ENCODE assay signal across 12 cellular contexts in genomic region chr5:52811067-52811749, GRCh38. TPM values are rescaled to one million over a fixed set of nuclear protein-coding genes. Genes with fewer than 3 reads are reported as not detected.
A peak's percentile ranks its signal among the peaks of the same experiment; 100 is the strongest.
DNase-seq lines count a peak whose midpoint lies in the region; ATAC-seq and TF ChIP-seq lines count a peak whose summit lies in the region.
"Had no signal": no experiment of that assay in that cellular context is flagged by ENCODE, and none has a peak within 500 bp of the region (broad histone marks: within the 10 kb centered on the region; RNA-seq: fewer than 3 reads in every experiment).

No MANE protein-coding gene starts in this region.

- no peaks in the 10 kb centered on the region for H3K9me3 ChIP-seq in upper lobe of left lung

- no peak overlapping the region for H3K4me3 Mint-ChIP-seq in activated naive CD8-positive, alpha-beta T cell treated with anti-CD3 and anti-CD28 coated beads, Interleukin-2, amount 50 U/mL, for 24 hours
- no peak overlapping the region for H3K4me3 Mint-ChIP-seq in activated naive CD8-positive, alpha-beta T cell treated with anti-CD3 and anti-CD28 coated beads for 36 hours
- H3K4me3 Mint-ChIP-seq: B cell; stimulated activated naive B cell treated with anti-CD40 and anti-IgM and Interleukin-4, amounts not matched to agents 10 μg/mL and 1 μg/mL and 100 μg/mL, for 72 hours had no signal

- peaks cover 12% of the 10 kb centered on the region for H3K4me1 Mint-ChIP-seq in activated naive CD8-positive, alpha-beta T cell treated with anti-CD3 and anti-CD28 coated beads, Interleukin-2, amount 50 U/mL, for 24 hours
- peaks cover 5% of the 10 kb centered on the region for H3K4me1 Mint-ChIP-seq in activated naive CD8-positive, alpha-beta T cell treated with anti-CD3 and anti-CD28 coated beads for 36 hours
- H3K4me1 Mint-ChIP-seq: B cell had no signal

- H3K27me3 ChIP-seq in upper lobe of left lung, result no peaks in the 10 kb centered on the region

- 64 to 72% methylated on average over 3 of the region's 3 CpGs for WGBS in upper lobe of left lung, 2 donors

- H3K27me3 Mint-ChIP-seq in activated naive CD8-positive, alpha-beta T cell treated with anti-CD3 and anti-CD28 coated beads, Interleukin-2, amount 50 U/mL, for 24 hours, result no peaks in the 10 kb centered on the region
- no peaks in the 10 kb centered on the region for H3K27me3 Mint-ChIP-seq in activated naive CD8-positive, alpha-beta T cell treated with anti-CD3 and anti-CD28 coated beads for 36 hours
- H3K27me3 Mint-ChIP-seq: stimulated activated naive B cell treated with anti-CD40 and anti-IgM and Interleukin-4, amounts not matched to agents 10 μg/mL and 1 μg/mL and 100 μg/mL, for 72 hours had no signal

- H3K9me3 Mint-ChIP-seq in activated naive CD8-positive, alpha-beta T cell treated with anti-CD3 and anti-CD28 coated beads, Interleukin-2, amount 50 U/mL, for 24 hours, result no peaks in the 10 kb centered on the region
- no peaks in the 10 kb centered on the region for H3K9me3 Mint-ChIP-seq in activated naive CD8-positive, alpha-beta T cell treated with anti-CD3 and anti-CD28 coated beads for 36 hours
- H3K9me3 Mint-ChIP-seq: stimulated activated naive B cell treated with anti-CD40 and anti-IgM and Interleukin-4, amounts not matched to agents 10 μg/mL and 1 μg/mL and 100 μg/mL, for 72 hours had no signal

- H3K4me1 ChIP-seq in upper lobe of left lung, result peaks cover 39 to 72% (median 50%) of the 10 kb centered on the region in 4 donors

- H3K36me3 ChIP-seq in upper lobe of left lung, result no peaks in the 10 kb centered on the region

- no peak overlapping the region for H3K4me3 ChIP-seq in foreskin fibroblast (ENCODE audit: low read depth in 1 of 2, low read length in 2 of 2)
- no peak overlapping the region for H3K4me3 ChIP-seq in upper lobe of left lung

- H3K27ac Mint-ChIP-seq in activated naive CD8-positive, alpha-beta T cell treated with anti-CD3 and anti-CD28 coated beads, Interleukin-2, amount 50 U/mL, for 24 hours, result no peak overlapping the region
- H3K27ac Mint-ChIP-seq in activated naive CD8-positive, alpha-beta T cell treated with anti-CD3 and anti-CD28 coated beads for 36 hours, result no peak overlapping the region
- H3K27ac Mint-ChIP-seq: B cell; stimulated activated naive B cell treated with anti-CD40 and anti-IgM and Interleukin-4, amounts not matched to agents 10 μg/mL and 1 μg/mL and 100 μg/mL, for 72 hours had no signal

- peak overlapping the region in 2 of 4 donors; percentile 46 to 82 for H3K27ac ChIP-seq in upper lobe of left lung
- H3K27ac ChIP-seq: VCaP had no signal

- TF ChIP-seq POLR2A in upper lobe of left lung (IDR thresholded peaks at IDR 0.05), result no peak

- no peaks in the 10 kb centered on the region for H3K36me3 Mint-ChIP-seq in activated naive CD8-positive, alpha-beta T cell treated with anti-CD3 and anti-CD28 coated beads, Interleukin-2, amount 50 U/mL, for 24 hours (ENCODE audit: low read depth)
- peaks cover 6% of the 10 kb centered on the region for H3K36me3 Mint-ChIP-seq in activated naive CD8-positive, alpha-beta T cell treated with anti-CD3 and anti-CD28 coated beads for 36 hours
- H3K36me3 Mint-ChIP-seq: stimulated activated naive B cell treated with anti-CD40 and anti-IgM and Interleukin-4, amounts not matched to agents 10 μg/mL and 1 μg/mL and 100 μg/mL, for 72 hours had no signal

- peak; percentile 59 for ATAC-seq in activated naive CD8-positive, alpha-beta T cell treated with anti-CD3 and anti-CD28 coated beads, Interleukin-2, amount 50 U/mL, for 24 hours
- ATAC-seq in upper lobe of left lung (ENCODE audit: low FRiP score in 2 of 2) (peak; percentile 60 to 62), HG02759 (IDR thresholded peaks at IDR 0.05; ENCODE audit: unreplicated experiment) (no peak)
- ATAC-seq: stimulated activated naive B cell treated with anti-CD40 and anti-IgM and Interleukin-4, amounts not matched to agents 10 μg/mL and 1 μg/mL and 100 μg/mL, for 72 hours had no signal

- no peak for TF ChIP-seq EP300 in upper lobe of left lung (IDR thresholded peaks at IDR 0.05)

- TF ChIP-seq CTCF in foreskin fibroblast (IDR thresholded peaks at IDR 0.05; ENCODE audit: low read depth, low read length) (no peak), upper lobe of left lung (IDR thresholded peaks at IDR 0.05) (no peak)

- DNase-seq in activated naive CD8-positive, alpha-beta T cell treated with anti-CD3 and anti-CD28 coated beads, Interleukin-2, amount 50 U/mL, for 24 hours, result no peak
- DNase-seq in activated naive CD8-positive, alpha-beta T cell treated with anti-CD3 and anti-CD28 coated beads for 36 hours, result no peak
- peak; percentile 91 for DNase-seq in SIG-M5 treated with dmso at 0.1 percent for 504 hours (lab: John Stamatoyannopoulos, UW; ENCODE audit: unreplicated experiment)
- DNase-seq in foreskin fibroblast, result peak; percentile 74 to 87
- DNase-seq in upper lobe of left lung, result peak in 1 of 2 donors; percentile 57
- no peak for DNase-seq in DMS79 (lab: John Stamatoyannopoulos, UW)
- no peak for DNase-seq in NCI-H345 (lab: John Stamatoyannopoulos, UW)
- DNase-seq: small intestine; stimulated activated naive B cell treated with anti-CD40 and anti-IgM and Interleukin-4, amounts not matched to agents 10 μg/mL and 1 μg/mL and 100 μg/mL, for 72 hours had no signal

RNA-seq across cellular contexts. Expression of gene ITGA1, which starts 23.5 kb away (rescaled TPM):
- total RNA-seq in activated naive CD8-positive, alpha-beta T cell treated with anti-CD3 and anti-CD28 coated beads for 36 hours, result 1 to 10 TPM; 6.9 to 9.9 TPM
- total RNA-seq in upper lobe of left lung, result 100 to 1,000 TPM in 1 of 6 donors, 10 to 100 TPM in 5; 19.9 to 134 (median 60.8) TPM

RNA-seq across cellular contexts. Expression of gene PELO, which starts 23.5 kb away (rescaled TPM):
- 10 to 100 TPM; 24.8 TPM for total RNA-seq in activated naive CD8-positive, alpha-beta T cell treated with anti-CD3 and anti-CD28 coated beads for 36 hours
- total RNA-seq in upper lobe of left lung, result 10 to 100 TPM; 15.0 to 42.3 (median 28.7) TPM

Comparison
In these comparisons a context has a peak if more than half of its experiments do, and no peak if none do; other contexts are left out.
1. DNase-seq: peak in SIG-M5 treated with dmso at 0.1 percent for 504 hours (single experiment) and foreskin fibroblast (2 of 2); none in activated naive CD8-positive, alpha-beta T cell treated with anti-CD3 and anti-CD28 coated beads, Interleukin-2, amount 50 U/mL, for 24 hours (single experiment), activated naive CD8-positive, alpha-beta T cell treated with anti-CD3 and anti-CD28 coated beads for 36 hours (single experiment), DMS79 (single experiment) and NCI-H345 (single experiment).